Comparison of ENCODE assay signal across 8 cellular contexts in genomic region chr12:12716151-12716844, GRCh38. TPM values are rescaled to one million over a fixed set of nuclear protein-coding genes. Genes with fewer than 3 reads are reported as not detected.
DNase-seq lines count a peak whose midpoint lies in the region; ATAC-seq and TF ChIP-seq lines count a peak whose summit lies in the region.

No MANE protein-coding gene starts in this region.

- in situ Hi-C loops in GM23248 (cut with MboI) = loop anchor here (25.0 kb wide), 2 partner anchors 629 to 1129 kb away; no protein-coding TSS in a partner anchor

- POLR2A ChIA-PET in AG04450 (lab: Yijun Ruan, JAX) = interaction anchor here (0.5 to 2.4 kb wide), 4 partner anchors 10 to 199 kb away, joined by 3 to 21 read pairs (median 7); no protein-coding TSS in a partner anchor

- H3K9me3 ChIP-seq in AG04450 (ENCODE audit: control insufficient read depth, insufficient read depth, low read length) (peaks cover 9% of the 10 kb centered on the region; the same call in 1 of the 2 replicates), GM23248 (ENCODE audit: low read depth) (no peaks in the 10 kb centered on the region), T-helper 17 cell (ENCODE audit: control insufficient read depth, low read length, poor library complexity, severe bottlenecking) (no peaks in the 10 kb centered on the region), esophagus (ENCODE audit: control insufficient read depth in 2 of 2, insufficient read depth in 1 of 2, low read depth in 1 of 2, low read length in 1 of 2) (no peaks in the 10 kb centered on the region)

- H3K27ac ChIP-seq in AG04450 (ENCODE audit: low read depth, low read length) = peak overlapping the region; percentile 95
- H3K27ac ChIP-seq in GM23248 = peak overlapping the region; percentile 94
- peak overlapping the region; percentile 99 to 100 for H3K27ac ChIP-seq in esophagus (ENCODE audit: low read depth in 2 of 2, low read length in 1 of 2)

- H3K36me3 Mint-ChIP-seq in T-helper 17 cell (ENCODE audit: low read depth) (peaks cover 21% of the 10 kb centered on the region), nephron progenitor cell (ENCODE audit: low read depth) (peaks cover 22% of the 10 kb centered on the region)

- H3F3A ChIP-seq in GM23248 (ENCODE audit: insufficient read depth) = peaks cover 38% of the 10 kb centered on the region

- H3K27me3 ChIP-seq in AG04450 (ENCODE audit: control insufficient read depth, insufficient read depth, low read length) (no peaks in the 10 kb centered on the region), GM23248 (replicated peaks; ENCODE audit: insufficient read depth) (no peaks in the 10 kb centered on the region), esophagus (ENCODE audit: control insufficient read depth in 1 of 2, insufficient read depth in 2 of 2, low read length in 2 of 2) (no peaks in the 10 kb centered on the region)

- H3K9ac ChIP-seq in GM23248 = peak overlapping the region; percentile 97

- H3K27ac Mint-ChIP-seq in T-helper 17 cell (peak overlapping the region; percentile 100), nephron progenitor cell (peak overlapping the region; percentile 62)

- H3K4me1 Mint-ChIP-seq in T-helper 17 cell (peaks cover 67% of the 10 kb centered on the region), nephron progenitor cell (peaks cover 65% of the 10 kb centered on the region)

- no peaks in the 10 kb centered on the region for H4K20me1 ChIP-seq in GM23248 (ENCODE audit: insufficient read depth)

- 7 to 13% methylated on average over 15 to 18 of the region's 18 CpGs for WGBS in GM23248 (ENCODE audit: low coverage in 1 of 2, low lambda C conversion rate in 2 of 2, missing lambda C conversion rate in 2 of 2), 2 experiments
- 1 to 2% methylated on average over 18 of the region's 18 CpGs for WGBS in esophagus, 2 donors

- ATAC-seq in T-helper 17 cell (peak; percentile 1), GM21717 (IDR thresholded peaks at IDR 0.05; ENCODE audit: unreplicated experiment) (no peak)

- peaks cover 20% of the 10 kb centered on the region; the same call in 1 of the 2 replicates for H3K36me3 ChIP-seq in GM23248 (ENCODE audit: low read depth)
- no peaks in the 10 kb centered on the region for H3K36me3 ChIP-seq in esophagus (ENCODE audit: control insufficient read depth in 2 of 2, insufficient read depth in 2 of 2, low read length in 1 of 2)

- H3K27me3 Mint-ChIP-seq in T-helper 17 cell (no peaks in the 10 kb centered on the region), nephron progenitor cell (ENCODE audit: low read depth, poor library complexity) (peaks cover 13% of the 10 kb centered on the region)

- CTCF ChIA-PET in AG04450 (lab: Charles Lee) = interaction anchor here (0.7 to 2.1 kb wide), 5 partner anchors 11 to 634 kb away, joined by 3 to 18 read pairs (median 4); no protein-coding TSS in a partner anchor

- no peak for TF ChIP-seq CTCF in AG04450 (IDR thresholded peaks at IDR 0.05; ENCODE audit: low read depth, low read length)
- no peak for TF ChIP-seq CTCF in nephron progenitor cell (IDR thresholded peaks at IDR 0.05)

- H3K4me1 ChIP-seq in GM23248 (ENCODE audit: insufficient read depth) = peaks cover 42% of the 10 kb centered on the region
- H3K4me1 ChIP-seq in esophagus (ENCODE audit: control insufficient read depth in 2 of 2, insufficient read depth in 2 of 2, low read length in 1 of 2) = no peaks in the 10 kb centered on the region

- no peaks in the 10 kb centered on the region for H3K9me3 Mint-ChIP-seq in nephron progenitor cell

- H3K79me2 ChIP-seq in GM23248 (ENCODE audit: insufficient read depth) = peaks cover 40% of the 10 kb centered on the region

- peak overlapping the region; percentile 92 for H3K4me2 ChIP-seq in GM23248 (ENCODE audit: unreplicated experiment)

- H3K4me3 ChIP-seq in AG04450 (ENCODE audit: low read depth, low read length) (peak overlapping the region; percentile 96), GM23248 (peak overlapping the region; percentile 90), esophagus (ENCODE audit: low read depth in 1 of 2, low read length in 2 of 2) (peak overlapping the region; percentile 91 to 99)

- H3K9me2 ChIP-seq in GM23248 (ENCODE audit: insufficient read depth) = no peaks in the 10 kb centered on the region

- DNase-seq in AG04450 (ENCODE audit: low read depth, low spot score) (no peak), GM23248 (peak; percentile 58), T-helper 17 cell (no peak), nephron progenitor cell (no peak), kidney glomerular epithelial cell (lab: John Stamatoyannopoulos, UW) (no peak), SHP77 (lab: John Stamatoyannopoulos, UW) (no peak)

- H3K4me3 Mint-ChIP-seq in T-helper 17 cell (peak overlapping the region; percentile 98), nephron progenitor cell (peak overlapping the region; percentile 77)

- peak overlapping the region; percentile 94 for H2AFZ ChIP-seq in GM23248

RNA-seq across cellular contexts. Expression of gene CDKN1B, which starts 0.9 kb away (rescaled TPM):
- 17.9 and 23.1 TPM in 2 replicates for polyA plus RNA-seq in AG04450 (2011; rRNA removed)
- polyA minus RNA-seq in AG04450 (2011; rRNA and poly(A)+ RNA removed) = 16.0 and 16.6 TPM in 2 replicates
- total RNA-seq in GM23248 (2014; rRNA removed; shearing (Covaris generic)) = 24.4 and 27.9 TPM in 2 replicates
- polyA plus RNA-seq in GM23248 (2016; fragmentation: Nextera tagmentation; extraction: Ambion mirVana) = 3.4 TPM in 2 replicates
- 100 to 1,000 TPM; 202 to 252 TPM for total RNA-seq in T-helper 17 cell
- 10 to 100 TPM; 17.5 to 26.2 TPM for polyA plus RNA-seq in esophagus

RNA-seq across cellular contexts. Expression of gene GPR19, which starts 20.3 kb away (rescaled TPM):
- polyA plus RNA-seq in AG04450 (2011; rRNA removed) (0.09 and 0.16 TPM in 2 replicates), GM23248 (2016; fragmentation: Nextera tagmentation; extraction: Ambion mirVana) (0.18 TPM in 1 of 2 replicates, not detected in the other), esophagus (under 1 TPM; 0.20 to 0.24 TPM)
- not detected in 2 replicates for polyA minus RNA-seq in AG04450 (2011; rRNA and poly(A)+ RNA removed)
- total RNA-seq in GM23248 (2014; rRNA removed; shearing (Covaris generic)) = not detected in 2 replicates
- 1 to 10 TPM; 2.0 to 2.1 TPM for total RNA-seq in T-helper 17 cell
